In the genomic region with DNA sequence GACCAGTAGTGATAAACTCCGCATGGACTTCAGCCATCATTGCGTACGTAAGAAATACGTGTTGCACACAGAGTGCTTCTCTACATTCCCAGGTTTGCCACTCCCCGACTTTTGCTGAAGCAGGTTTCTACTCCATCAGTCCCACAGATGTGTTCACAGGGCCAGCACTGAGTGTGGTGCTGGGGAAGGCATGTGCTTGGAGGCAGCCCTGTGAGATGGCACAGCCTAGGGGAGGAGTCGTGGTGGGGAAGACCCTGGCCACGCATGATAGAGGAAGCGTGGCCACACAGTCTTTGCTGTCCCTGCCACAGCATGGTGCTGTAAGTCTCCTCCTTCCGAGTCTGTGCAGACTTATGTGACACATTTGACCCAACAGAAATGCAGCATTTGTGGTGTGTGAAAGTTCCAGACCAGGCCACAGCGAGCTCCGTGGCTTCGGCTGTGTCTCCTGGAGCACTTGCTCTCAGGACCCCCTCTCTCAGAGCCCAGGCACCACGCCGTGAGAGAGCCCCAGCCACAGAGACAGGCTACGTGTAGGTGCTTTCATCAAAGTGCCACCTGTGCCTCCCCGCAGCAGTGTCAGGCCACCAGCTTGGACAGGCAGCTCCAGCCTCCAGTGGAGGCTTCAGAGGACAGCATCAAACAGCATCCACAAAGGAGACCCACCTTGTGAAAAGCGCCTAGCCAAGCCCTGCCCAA, we compare ENCODE assay signal across 11 cellular contexts.
A peak's percentile ranks its signal among the peaks of the same experiment; 100 is the strongest.
DNase-seq lines count a peak whose midpoint lies in the region; ATAC-seq and TF ChIP-seq lines count a peak whose summit lies in the region.
"Had no signal": no experiment of that assay in that cellular context is flagged by ENCODE, and none has a peak within 500 bp of the region (broad histone marks: within the 10 kb centered on the region; RNA-seq: fewer than 3 reads in every experiment).

No MANE protein-coding gene starts in this region.

- peak overlapping the region; percentile 95 for H2BK15ac ChIP-seq in IMR-90 (ENCODE audit: low read depth, low read length)

- peak overlapping the region; percentile 93 to 94 for H4K8ac ChIP-seq in IMR-90 (ENCODE audit: low read depth in 2 of 2, low read length in 2 of 2)

- no peaks in the 10 kb centered on the region for H4K20me1 ChIP-seq in IMR-90 (ENCODE audit: insufficient read depth, low read length)

- H3K4me2 ChIP-seq in IMR-90 (ENCODE audit: low read depth, low read length), result no peak overlapping the region; the same call in 1 of the 2 replicates

- peak overlapping the region; percentile 89 for H4K5ac ChIP-seq in IMR-90 (ENCODE audit: low read depth, low read length)

- H3K27ac ChIP-seq in IMR-90 (ENCODE audit: insufficient read depth, low read length) (peak overlapping the region; percentile 56), caudate nucleus (ENCODE audit: low read depth, low read length) (peak overlapping the region; percentile 52)
- H3K27ac ChIP-seq: gastrocnemius medialis, neutrophil, SK-N-MC had no signal

- no peak for TF ChIP-seq CTCF in IMR-90 (conservative IDR thresholded peaks at IDR 0.05; ENCODE audit: low read depth, low read length)

- peak overlapping the region; percentile 42 for H3K9ac ChIP-seq in IMR-90 (ENCODE audit: low read depth, low read length)

- POLR2A ChIA-PET in IMR-90 (lab: Charles Lee; ENCODE audit: unreplicated experiment), result no interaction called here

- peak overlapping the region; percentile 3 for H2AFZ ChIP-seq in IMR-90 (replicated peaks; ENCODE audit: low read length, poor library complexity)

- peak overlapping the region; percentile 64 for H3K56ac ChIP-seq in IMR-90 (ENCODE audit: extremely low read depth, insufficient read depth, low read length)

- H3K36me3 ChIP-seq in IMR-90 (ENCODE audit: control insufficient read depth, insufficient read depth, low read length), result no peaks in the 10 kb centered on the region
- H3K36me3 ChIP-seq: gastrocnemius medialis, neutrophil had no signal

- H3K4ac ChIP-seq in IMR-90 (ENCODE audit: low read depth, low read length), result peak overlapping the region; percentile 99

- peaks cover 40% of the 10 kb centered on the region for H3K4me1 ChIP-seq in IMR-90 (ENCODE audit: control insufficient read depth, insufficient read depth, low read length)

- H3K79me1 ChIP-seq in IMR-90 (ENCODE audit: low read depth in 1 of 2, low read length in 2 of 2), result peaks cover 9 to 33% of the 10 kb centered on the region in 2 experiments

- peak overlapping the region; percentile 86 for H2AK9ac ChIP-seq in IMR-90 (replicated peaks; ENCODE audit: low read depth, low read length, poor library complexity)

- TF ChIP-seq RAD21 in IMR-90 (IDR thresholded peaks at IDR 0.05; ENCODE audit: low read length), result no peak

- peak overlapping the region; percentile 98 for H2BK120ac ChIP-seq in IMR-90 (ENCODE audit: low read depth, low read length)

- whole genome bisulfite sequencing in IMR-90 (ENCODE audit: extremely low coverage in 2 of 2, insufficient read length in 1 of 2), 2 experiments, result 100% methylated on average over 4 of the region's 17 CpGs; no CpG with 5 or more reads in 1 of the 2 experiments

- H3K4me3 ChIP-seq in IMR-90 (ENCODE audit: insufficient read depth, low read depth, low read length), result no peak overlapping the region
- H3K4me3 ChIP-seq: gastrocnemius medialis, SK-N-MC had no signal

- H3K9me3 ChIP-seq in IMR-90 (ENCODE audit: control insufficient read depth, insufficient read depth, low read length), result no peaks in the 10 kb centered on the region
- H3K9me3 ChIP-seq: gastrocnemius medialis, neutrophil had no signal

- H3K27me3 ChIP-seq in IMR-90 (ENCODE audit: control insufficient read depth, insufficient read depth, low read length), result no peaks in the 10 kb centered on the region
- H3K27me3 ChIP-seq: gastrocnemius medialis had no signal

- dilution Hi-C loops in IMR-90 (cut with HindIII; ENCODE audit: low sequenced_read_pairs, unreplicated experiment), result no loop called here

- peak overlapping the region; percentile 97 for H3K23ac ChIP-seq in IMR-90 (ENCODE audit: low read depth, low read length)

- DNase-seq in IMR-90 (no peak), caudate nucleus (lab: John Stamatoyannopoulos, UW) (no peak), sciatic nerve (ENCODE audit: low spot score) (no peak), NCI-H1436 treated with DMSO at 0.1 percent for 48 hours (lab: John Stamatoyannopoulos, UW) (no peak), GOT3 (lab: John Stamatoyannopoulos, UW) (no peak), NCI-H2029 treated with DMSO at 0.1 percent for 48 hours (lab: John Stamatoyannopoulos, UW) (no peak), DMS 273 (lab: John Stamatoyannopoulos, UW; ENCODE audit: unreplicated experiment) (no peak)

- H4K91ac ChIP-seq in IMR-90 (ENCODE audit: insufficient read depth, low read depth, low read length), result peak overlapping the region; percentile 97

- ATAC-seq in GM18868 (IDR thresholded peaks at IDR 0.05; ENCODE audit: unreplicated experiment) (peak; percentile 53), IMR-90 (ENCODE audit: low read depth) (no peak), sciatic nerve (peak; percentile 37)

- CTCF ChIA-PET in IMR-90 (lab: Yijun Ruan, JAX), result interaction anchor here (0.9 kb wide), 1 partner anchor 64 kb away, joined by 4 read pairs; no protein-coding TSS in a partner anchor

- BruUV-seq in IMR-90 (replicated peaks; lab: Mats Ljungman, UMichigan), result no TSS peak

- peak overlapping the region; percentile 79 for H3K18ac ChIP-seq in IMR-90 (ENCODE audit: low read depth, low read length)

- H2BK5ac ChIP-seq in IMR-90 (ENCODE audit: low read depth, low read length, poor library complexity, severe bottlenecking), result peak overlapping the region; percentile 91

- intact Hi-C loops in IMR-90 (cut with micrococcal nuclease) (loop anchor here (5.0 kb wide), 1 partner anchor 127 kb away; no protein-coding TSS in a partner anchor), sciatic nerve (cut with DNase I) (no loop called here)

- in situ Hi-C loops in IMR-90 (cut with MboI; ENCODE audit: low sequenced_read_pairs), result no loop called here

- H2AK5ac ChIP-seq in IMR-90 (ENCODE audit: low read depth, low read length), result peak overlapping the region; percentile 100

- peak overlapping the region; percentile 99 for H2BK20ac ChIP-seq in IMR-90 (ENCODE audit: low read depth, low read length)

- H3K14ac ChIP-seq in IMR-90 (replicated peaks; ENCODE audit: low read depth, low read length), result peak overlapping the region; percentile 96

- peak; percentile 3; the same call in 1 of the 2 replicates for TF ChIP-seq POLR2A in IMR-90 (IDR thresholded peaks at IDR 0.05; ENCODE audit: low read depth, low read length)

- H3K9me1 ChIP-seq in IMR-90 (ENCODE audit: insufficient read depth, low read length), result peaks cover 29% of the 10 kb centered on the region

TF ChIP-seq in IMR-90, 13 proteins besides CTCF, POLR2A, EP300 and RAD21:
- TF ChIP-seq CHD1 (IDR thresholded peaks at IDR 0.05; ENCODE audit: low read depth, low read length), result no peak
- TF ChIP-seq, protein P1, sequence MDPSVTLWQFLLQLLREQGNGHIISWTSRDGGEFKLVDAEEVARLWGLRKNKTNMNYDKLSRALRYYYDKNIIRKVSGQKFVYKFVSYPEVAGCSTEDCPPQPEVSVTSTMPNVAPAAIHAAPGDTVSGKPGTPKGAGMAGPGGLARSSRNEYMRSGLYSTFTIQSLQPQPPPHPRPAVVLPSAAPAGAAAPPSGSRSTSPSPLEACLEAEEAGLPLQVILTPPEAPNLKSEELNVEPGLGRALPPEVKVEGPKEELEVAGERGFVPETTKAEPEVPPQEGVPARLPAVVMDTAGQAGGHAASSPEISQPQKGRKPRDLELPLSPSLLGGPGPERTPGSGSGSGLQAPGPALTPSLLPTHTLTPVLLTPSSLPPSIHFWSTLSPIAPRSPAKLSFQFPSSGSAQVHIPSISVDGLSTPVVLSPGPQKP (IDR thresholded peaks at IDR 0.05; ENCODE audit: borderline replicate concordance, low read depth, low read length), result no peak
- no peak for TF ChIP-seq RCOR1 (IDR thresholded peaks at IDR 0.05; ENCODE audit: insufficient replicate concordance, low read length)
- TF ChIP-seq RFX5 (IDR thresholded peaks at IDR 0.05; ENCODE audit: low read depth, low read length), result no peak
- TF ChIP-seq MAZ (IDR thresholded peaks at IDR 0.05; ENCODE audit: borderline replicate concordance, low read depth, low read length), result no peak
- TF ChIP-seq FOS (IDR thresholded peaks at IDR 0.05; ENCODE audit: low read depth, low read length), result no peak
- no peak for TF ChIP-seq SMC3 (IDR thresholded peaks at IDR 0.05; ENCODE audit: low read depth, low read length)
- TF ChIP-seq NFE2L2 (IDR thresholded peaks at IDR 0.05; ENCODE audit: low read depth, low read length), result no peak
- TF ChIP-seq MXI1 (IDR thresholded peaks at IDR 0.05; ENCODE audit: borderline replicate concordance, low read depth, low read length), result no peak
- TF ChIP-seq BHLHE40 (IDR thresholded peaks at IDR 0.05; ENCODE audit: low read depth, low read length), result no peak
- TF ChIP-seq CEBPB (IDR thresholded peaks at IDR 0.05; ENCODE audit: low read depth, low read length), result no peak
- TF ChIP-seq, protein P2, sequence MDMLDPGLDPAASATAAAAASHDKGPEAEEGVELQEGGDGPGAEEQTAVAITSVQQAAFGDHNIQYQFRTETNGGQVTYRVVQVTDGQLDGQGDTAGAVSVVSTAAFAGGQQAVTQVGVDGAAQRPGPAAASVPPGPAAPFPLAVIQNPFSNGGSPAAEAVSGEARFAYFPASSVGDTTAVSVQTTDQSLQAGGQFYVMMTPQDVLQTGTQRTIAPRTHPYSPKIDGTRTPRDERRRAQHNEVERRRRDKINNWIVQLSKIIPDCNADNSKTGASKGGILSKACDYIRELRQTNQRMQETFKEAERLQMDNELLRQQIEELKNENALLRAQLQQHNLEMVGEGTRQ (IDR thresholded peaks at IDR 0.05; ENCODE audit: low read depth, low read length), result no peak
- TF ChIP-seq MAFK (IDR thresholded peaks at IDR 0.05; ENCODE audit: low read depth, low read length), result no peak
